25 cellular contexts compared by ENCODE assay signal in the genomic region with DNA sequence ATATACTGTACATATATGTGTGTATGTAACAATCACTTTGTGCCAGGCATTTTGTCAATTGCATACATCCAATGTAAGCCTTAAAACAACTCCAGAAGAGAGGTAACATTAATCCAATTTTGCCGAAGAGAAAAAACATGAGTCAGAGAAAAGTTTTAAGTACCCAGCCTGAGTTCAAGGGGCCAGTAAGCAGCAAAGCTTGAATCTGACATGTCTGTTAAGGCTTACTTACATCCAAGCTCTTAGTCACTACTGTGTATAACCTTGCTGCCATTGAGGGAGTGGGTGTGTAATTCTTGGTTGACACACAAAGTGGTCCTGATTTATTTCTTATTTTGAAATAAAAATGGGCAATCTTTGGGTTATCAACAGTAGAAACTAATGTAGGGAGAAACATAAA.
DNase-seq lines count a peak whose midpoint lies in the region; ATAC-seq, FAIRE-seq and TF ChIP-seq lines count a peak whose summit lies in the region.
"Had no signal": no experiment of that assay in that cellular context is flagged by ENCODE, and none has a peak within 500 bp of the region (broad histone marks: within the 10 kb centered on the region; RNA-seq: fewer than 3 reads in every experiment).

No MANE protein-coding gene starts in this region.

- no peaks in the 10 kb centered on the region for H3K4me1 ChIP-seq in GM23248 (ENCODE audit: insufficient read depth)
- H3K4me1 ChIP-seq: pancreas had no signal

- no peak for ATAC-seq in naive thymus-derived CD8-positive, alpha-beta T cell
- ATAC-seq: activated CD8-positive, alpha-beta T cell treated with anti-CD3 and anti-CD28 coated beads for 36 hours; activated T-cell treated with anti-CD3 and anti-CD28 coated beads, Interleukin-2, amount 50 U/mL, for 72 hours; pancreas; sciatic nerve had no signal

- H2AFZ ChIP-seq in GM23248, result no peak overlapping the region
- H2AFZ ChIP-seq: PC-9 had no signal

- no peaks in the 10 kb centered on the region for H4K20me1 ChIP-seq in GM23248 (ENCODE audit: insufficient read depth)

- POLR2A ChIA-PET in naive thymus-derived CD8-positive, alpha-beta T cell (lab: Charles Lee), result no interaction called here

- in situ Hi-C loops in GM23248 (cut with MboI), result no loop called here

- H3K4me2 ChIP-seq in GM23248 (ENCODE audit: unreplicated experiment), result no peak overlapping the region
- H3K4me2 ChIP-seq: PC-9 had no signal

- H3K36me3 ChIP-seq in GM23248 (ENCODE audit: low read depth) (no peaks in the 10 kb centered on the region), bronchial epithelial cell (ENCODE audit: control insufficient read depth, insufficient read depth, low read length) (no peaks in the 10 kb centered on the region)
- H3K36me3 ChIP-seq: esophagus squamous epithelium, pancreas, tibial artery had no signal

- DNase-seq in GM23248 (peak; percentile 29), NCI-H69 (lab: John Stamatoyannopoulos, UW) (peak; percentile 84), bronchial epithelial cell (ENCODE audit: low read depth) (peak; percentile 65), kidney tubule cell (ENCODE audit: low spot score) (peak; percentile 20), T-helper 2 cell (no peak), NCI-H2029 treated with DMSO at 0.1 percent for 48 hours (lab: John Stamatoyannopoulos, UW) (no peak), hepatic stellate cell (ENCODE audit: low spot score) (no peak)
- no peak for DNase-seq in naive thymus-derived CD8-positive, alpha-beta T cell
- DNase-seq: activated B cell treated with CpG ODN at 0.5 μM for 24 hours; activated CD8-positive, alpha-beta T cell treated with anti-CD3 and anti-CD28 coated beads for 36 hours; activated T-cell treated with anti-CD3 and anti-CD28 coated beads, Interleukin-2, amount 50 U/mL, for 72 hours; COR-L47; esophagus squamous epithelium; hypothalamus; naive B cell; NCI-H1436 treated with DMSO at 0.1 percent for 48 hours; NCI-H774; pancreas; PC-9; stimulated activated naive CD4-positive, alpha-beta T cell; tibial artery had no signal

- FAIRE-seq in bronchial epithelial cell (lab: Jason Lieb, UNC), result no peak
- FAIRE-seq: GM18507 had no signal

- H3K36me3 Mint-ChIP-seq in naive thymus-derived CD8-positive, alpha-beta T cell, result no peaks in the 10 kb centered on the region
- H3K36me3 Mint-ChIP-seq: activated naive CD4-positive, alpha-beta T cell treated with anti-CD3 and anti-CD28 coated beads, Interleukin-2, amount 50 U/mL, for 24 hours; naive B cell had no signal

- H3K27me3 ChIP-seq in GM23248 (replicated peaks; ENCODE audit: insufficient read depth) (no peaks in the 10 kb centered on the region), bronchial epithelial cell (ENCODE audit: control insufficient read depth, insufficient read depth, low read length) (no peaks in the 10 kb centered on the region)
- H3K27me3 ChIP-seq: esophagus squamous epithelium, pancreas, tibial artery had no signal

- no peak overlapping the region for H3K4me3 Mint-ChIP-seq in naive thymus-derived CD8-positive, alpha-beta T cell
- H3K4me3 Mint-ChIP-seq: activated B cell treated with CpG ODN at 0.5 μM for 24 hours; activated CD8-positive, alpha-beta T cell treated with anti-CD3 and anti-CD28 coated beads for 36 hours; activated naive CD4-positive, alpha-beta T cell treated with anti-CD3 and anti-CD28 coated beads, Interleukin-2, amount 50 U/mL, for 24 hours; activated T-cell treated with anti-CD3 and anti-CD28 coated beads, Interleukin-2, amount 50 U/mL, for 72 hours; naive B cell; T-helper 2 cell treated with Interferon-gamma antibody and Interleukin-4, amounts not matched to agents 5 μg/mL and 100 μg/mL, for 36 hours had no signal

- peaks cover 0 to 8% (median 0%) of the 10 kb centered on the region in 9 donors for H3K9me3 Mint-ChIP-seq in naive thymus-derived CD8-positive, alpha-beta T cell
- H3K9me3 Mint-ChIP-seq: activated B cell treated with CpG ODN at 0.5 μM for 24 hours; activated CD8-positive, alpha-beta T cell treated with anti-CD3 and anti-CD28 coated beads for 36 hours; T-helper 2 cell treated with Interferon-gamma antibody and Interleukin-4, amounts not matched to agents 5 μg/mL and 100 μg/mL, for 36 hours had no signal

- H3K4me3 ChIP-seq in GM23248, result no peak overlapping the region
- H3K4me3 ChIP-seq in bronchial epithelial cell (ENCODE audit: low read depth, low read length), result no peak overlapping the region
- H3K4me3 ChIP-seq: esophagus squamous epithelium, pancreas, PC-9, tibial artery had no signal

- no peaks in the 10 kb centered on the region for H3K79me2 ChIP-seq in GM23248 (ENCODE audit: insufficient read depth)

- H3K9me2 ChIP-seq in GM23248 (ENCODE audit: insufficient read depth), result no peaks in the 10 kb centered on the region

- H3K27ac ChIP-seq in GM23248, result no peak overlapping the region
- H3K27ac ChIP-seq: esophagus squamous epithelium, pancreas, PC-9, tibial artery had no signal

- 46 to 55% methylated on average over 1 of the region's 1 CpG for WGBS in GM23248 (ENCODE audit: low coverage in 1 of 2, low lambda C conversion rate in 2 of 2, missing lambda C conversion rate in 2 of 2), 2 experiments

- no peak for TF ChIP-seq CTCF in bronchial epithelial cell (IDR thresholded peaks at IDR 0.05; ENCODE audit: insufficient read depth, low read length, severe bottlenecking)

- no peak overlapping the region for H3K27ac Mint-ChIP-seq in naive thymus-derived CD8-positive, alpha-beta T cell
- H3K27ac Mint-ChIP-seq: activated B cell treated with CpG ODN at 0.5 μM for 24 hours; activated CD8-positive, alpha-beta T cell treated with anti-CD3 and anti-CD28 coated beads for 36 hours; activated naive CD4-positive, alpha-beta T cell treated with anti-CD3 and anti-CD28 coated beads, Interleukin-2, amount 50 U/mL, for 24 hours; activated T-cell treated with anti-CD3 and anti-CD28 coated beads, Interleukin-2, amount 50 U/mL, for 72 hours; naive B cell; T-helper 2 cell treated with Interferon-gamma antibody and Interleukin-4, amounts not matched to agents 5 μg/mL and 100 μg/mL, for 36 hours had no signal

- no peaks in the 10 kb centered on the region for H3F3A ChIP-seq in GM23248 (ENCODE audit: insufficient read depth)

- H3K27me3 Mint-ChIP-seq in naive thymus-derived CD8-positive, alpha-beta T cell, result peaks cover 0 to 7% (median 0%) of the 10 kb centered on the region in 5 donors
- H3K27me3 Mint-ChIP-seq: activated B cell treated with CpG ODN at 0.5 μM for 24 hours; activated CD8-positive, alpha-beta T cell treated with anti-CD3 and anti-CD28 coated beads for 36 hours; activated naive CD4-positive, alpha-beta T cell treated with anti-CD3 and anti-CD28 coated beads, Interleukin-2, amount 50 U/mL, for 24 hours had no signal

- H3K4me1 Mint-ChIP-seq in naive thymus-derived CD8-positive, alpha-beta T cell, result no peaks in the 10 kb centered on the region
- H3K4me1 Mint-ChIP-seq: activated B cell treated with CpG ODN at 0.5 μM for 24 hours; activated naive CD4-positive, alpha-beta T cell treated with anti-CD3 and anti-CD28 coated beads, Interleukin-2, amount 50 U/mL, for 24 hours; naive B cell had no signal

- no peak overlapping the region for H3K9ac ChIP-seq in GM23248

- no peaks in the 10 kb centered on the region for H3K9me3 ChIP-seq in GM23248 (ENCODE audit: low read depth)
- H3K9me3 ChIP-seq: esophagus squamous epithelium, pancreas, tibial artery had no signal

Comparison
In these comparisons a context has a peak if more than half of its experiments do, and no peak if none do; other contexts are left out.
1. DNase-seq: peak in GM23248 (single experiment), NCI-H69 (single experiment), bronchial epithelial cell (single experiment) and kidney tubule cell (single experiment); none in T-helper 2 cell (0 of 5), naive thymus-derived CD8-positive, alpha-beta T cell (0 of 10), NCI-H2029 treated with DMSO at 0.1 percent for 48 hours (single experiment) and hepatic stellate cell (single experiment).